8 cellular contexts compared by ENCODE assay signal in genomic region chr4:78776729-78777555, GRCh38. TPM values are rescaled to one million over a fixed set of nuclear protein-coding genes. Genes with fewer than 3 reads are reported as not detected.
DNase-seq lines count a peak whose midpoint lies in the region; ATAC-seq and TF ChIP-seq lines count a peak whose summit lies in the region.

No MANE protein-coding gene starts in this region.

- H3K27me3 ChIP-seq in RWPE2 (ENCODE audit: insufficient read depth, poor library complexity, severe bottlenecking) (no peaks in the 10 kb centered on the region), upper lobe of right lung (no peaks in the 10 kb centered on the region)

- DNase-seq in CD1c-positive myeloid dendritic cell (ENCODE audit: extremely low spot score) (peak; percentile 80), RWPE2 (ENCODE audit: low spot score) (peak; percentile 65), Right ventricle myocardium superior (peak; percentile 65), pons (ENCODE audit: low spot score) (peak; percentile 45), upper lobe of right lung (peak; percentile 68)
- DNase-seq in activated naive CD4-positive, alpha-beta T cell treated with anti-CD3 and anti-CD28 coated beads, Interleukin-2, amount 10 ng/mL, durations not matched to agents 7 days and 5 days = peak; percentile 57

- H3K9me3 ChIP-seq in RWPE2 (ENCODE audit: severe bottlenecking) (no peaks in the 10 kb centered on the region), upper lobe of right lung (no peaks in the 10 kb centered on the region)

- peak overlapping the region; percentile 82 for H3K27ac ChIP-seq in RWPE2 (ENCODE audit: poor library complexity, severe bottlenecking)
- peak overlapping the region; percentile 100 for H3K27ac ChIP-seq in upper lobe of right lung

- peak overlapping the region; percentile 83 for H3K27ac Mint-ChIP-seq in activated naive CD4-positive, alpha-beta T cell treated with anti-CD3 and anti-CD28 coated beads, Interleukin-2, amount 10 ng/mL, durations not matched to agents 7 days and 5 days

- H3K36me3 ChIP-seq in RWPE2 (ENCODE audit: low read depth) (no peaks in the 10 kb centered on the region), upper lobe of right lung (no peaks in the 10 kb centered on the region)

- TF ChIP-seq CTCF in RWPE2 (IDR thresholded peaks at IDR 0.05; ENCODE audit: poor library complexity, severe bottlenecking) (no peak), upper lobe of right lung (IDR thresholded peaks at IDR 0.05) (no peak)

- H3K4me1 ChIP-seq in RWPE2 (ENCODE audit: insufficient read depth, poor library complexity, severe bottlenecking) = peaks cover 14% of the 10 kb centered on the region
- peaks cover 39% of the 10 kb centered on the region for H3K4me1 ChIP-seq in upper lobe of right lung

- H3K4me3 ChIP-seq in RWPE2 (ENCODE audit: severe bottlenecking) (peak overlapping the region; percentile 96), upper lobe of right lung (peak overlapping the region; percentile 83)

- peak overlapping the region; percentile 80 for H3K4me3 Mint-ChIP-seq in activated naive CD4-positive, alpha-beta T cell treated with anti-CD3 and anti-CD28 coated beads, Interleukin-2, amount 10 ng/mL, durations not matched to agents 7 days and 5 days

- ATAC-seq in GM19351 (IDR thresholded peaks at IDR 0.05; ENCODE audit: unreplicated experiment) (peak; percentile 35), HG03460 (IDR thresholded peaks at IDR 0.05; ENCODE audit: unreplicated experiment) (peak; percentile 30), RWPE2 (ENCODE audit: low read depth) (peak; percentile 75), Right ventricle myocardium superior (ENCODE audit: poor library complexity) (peak; percentile 11), upper lobe of right lung (peak; percentile 41)

- CTCF ChIA-PET in activated naive CD4-positive, alpha-beta T cell treated with anti-CD3 and anti-CD28 coated beads, Interleukin-2, amount 10 ng/mL, durations not matched to agents 7 days and 5 days (lab: Charles Lee) = interaction anchor here (1.1 to 1.3 kb wide), 3 partner anchors 12 to 165 kb away, joined by 3 to 5 read pairs (median 3); no protein-coding TSS in a partner anchor

- intact Hi-C loops in Right ventricle myocardium superior (cut with DNase I) (loop anchor here (2.0 to 10.0 kb wide), 3 partner anchors 82 to 165 kb away; no protein-coding TSS in a partner anchor), upper lobe of right lung (cut with DNase I) (no loop called here)

- no peaks in the 10 kb centered on the region for H3K9me3 Mint-ChIP-seq in activated naive CD4-positive, alpha-beta T cell treated with anti-CD3 and anti-CD28 coated beads, Interleukin-2, amount 10 ng/mL, durations not matched to agents 7 days and 5 days

- no peaks in the 10 kb centered on the region for H3K27me3 Mint-ChIP-seq in activated naive CD4-positive, alpha-beta T cell treated with anti-CD3 and anti-CD28 coated beads, Interleukin-2, amount 10 ng/mL, durations not matched to agents 7 days and 5 days

- H3K4me1 Mint-ChIP-seq in activated naive CD4-positive, alpha-beta T cell treated with anti-CD3 and anti-CD28 coated beads, Interleukin-2, amount 10 ng/mL, durations not matched to agents 7 days and 5 days = peaks cover 12% of the 10 kb centered on the region

- peaks cover 3% of the 10 kb centered on the region for H3K36me3 Mint-ChIP-seq in activated naive CD4-positive, alpha-beta T cell treated with anti-CD3 and anti-CD28 coated beads, Interleukin-2, amount 10 ng/mL, durations not matched to agents 7 days and 5 days

RNA-seq across cellular contexts. Expression of gene BMP2K, which starts 0.8 kb away (rescaled TPM):
- 25.1 TPM for total RNA-seq in Right ventricle myocardium superior
- total RNA-seq in upper lobe of right lung = 45.6 TPM

Comparison
In these comparisons a context has a peak if more than half of its experiments do, and no peak if none do; other contexts are left out.
1. Peak in every context shown above with its lines: DNase-seq, ATAC-seq, H3K4me3 ChIP-seq and H3K27ac ChIP-seq.
2. ATAC-seq: peak in every context shown above with its lines; median percentile 75 in RWPE2; 41 in upper lobe of right lung; 35 in GM19351; 30 in HG03460; 11 in Right ventricle myocardium superior.